Comparison of ENCODE assay signal across 29 cellular contexts in the genomic region with DNA sequence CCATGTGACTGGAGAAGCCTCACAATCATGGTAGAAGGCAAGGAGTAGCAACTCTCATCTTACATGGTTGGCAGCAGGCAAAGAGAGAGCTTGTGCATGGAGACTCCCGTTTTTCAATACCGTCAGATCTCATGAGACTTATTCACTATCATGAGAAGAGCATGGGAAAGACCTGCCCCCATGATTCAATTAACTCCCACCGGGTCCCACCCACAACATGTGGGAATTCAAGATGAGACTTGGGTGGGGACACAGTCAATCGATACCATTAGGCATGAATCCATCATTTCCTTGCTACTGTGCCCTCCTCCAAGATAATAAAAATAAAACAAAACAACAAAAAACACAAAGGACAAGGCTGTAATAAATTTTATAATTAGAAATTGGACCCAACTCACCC.
"Had no signal": no experiment of that assay in that cellular context is flagged by ENCODE, and none has a peak within 500 bp of the region (broad histone marks: within the 10 kb centered on the region; RNA-seq: fewer than 3 reads in every experiment).

No MANE protein-coding gene starts in this region.

- H3K27ac ChIP-seq: adrenal gland, ascending aorta, body of pancreas, brain microvascular endothelial cell, breast epithelium, cardiac muscle cell had no signal

- DNase-seq: activated effector memory CD4-positive, alpha-beta T cell treated with anti-CD3 and anti-CD28 coated beads, Interleukin-2, amount 50 U/mL, for 16 hours; activated effector memory CD4-positive, alpha-beta T cell treated with Interleukin-2 at 50 U/mL for 16 hours; activated gamma-delta T cell; activated gamma-delta T cell treated with Interleukin-2 at 50 U/mL for 16 hours; activated naive CD4-positive, alpha-beta T cell; activated naive CD4-positive, alpha-beta T cell treated with anti-CD3 and anti-CD28 coated beads for 36 hours; activated naive CD4-positive, alpha-beta T cell treated with anti-CD3 and anti-CD28 coated beads, Interleukin-2, amount 10 ng/mL, durations not matched to agents 7 days and 5 days; activated naive CD4-positive, alpha-beta T cell treated with anti-CD3 and anti-CD28 coated beads, Interleukin-2, amount 50 U/mL, for 16 hours; activated naive CD4-positive, alpha-beta T cell treated with Interleukin-2 at 50 U/mL for 16 hours; activated naive CD8-positive, alpha-beta T cell treated with anti-CD3 and anti-CD28 coated beads for 36 hours; activated naive CD8-positive, alpha-beta T cell treated with anti-CD3 and anti-CD28 coated beads, Interleukin-2, amount 10 ng/mL, durations not matched to agents 7 days and 5 days; activated naive CD8-positive, alpha-beta T cell treated with anti-CD3 and anti-CD28 coated beads, Interleukin-2, amount 50 U/mL, for 24 hours; activated T-cell treated with anti-CD3 and anti-CD28 coated beads, Interleukin-2, amount 50 U/mL, for 1 hour; activated T-cell treated with anti-CD3 and anti-CD28 coated beads, Interleukin-2, amount 50 U/mL, for 24 hours; activated T-cell treated with anti-CD3 and anti-CD28 coated beads, Interleukin-2, amount 50 U/mL, for 4 hours; activated T-cell treated with anti-CD3 and anti-CD28 coated beads, Interleukin-2, amount 50 U/mL, for 48 hours; activated T-cell treated with anti-CD3 and anti-CD28 coated beads, Interleukin-2, amount 50 U/mL, for 72 hours; adrenal gland; amniotic stem cell; amygdala; anterior cingulate cortex; aorta; body of pancreas; brain microvascular endothelial cell; central memory CD4-positive, alpha-beta T cell; cerebellar nuclear complex had no signal
